Comparison of ENCODE assay signal across 18 cellular contexts in the genomic region with DNA sequence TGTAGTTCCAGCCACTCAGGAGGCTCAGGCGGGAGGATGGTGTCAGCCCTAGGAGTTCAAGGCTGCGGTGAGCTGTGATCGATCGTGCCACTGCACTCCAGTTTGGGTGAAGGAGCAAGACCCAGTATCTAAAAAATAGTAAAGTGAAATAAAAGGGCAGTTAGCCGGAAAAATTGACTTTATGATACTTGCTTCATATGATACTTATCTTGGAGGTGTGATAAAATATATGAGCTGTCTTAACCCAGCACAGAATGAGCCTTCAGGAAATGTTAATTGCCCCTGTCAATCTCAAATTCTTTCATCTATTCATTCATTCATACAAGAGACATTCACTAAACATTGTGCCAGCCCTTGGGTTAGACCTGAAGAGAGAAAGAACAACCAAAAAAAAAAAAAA.
DNase-seq lines count a peak whose midpoint lies in the region; TF ChIP-seq lines count a peak whose summit lies in the region.
"Had no signal": no experiment of that assay in that cellular context is flagged by ENCODE, and none has a peak within 500 bp of the region (broad histone marks: within the 10 kb centered on the region; RNA-seq: fewer than 3 reads in every experiment).

No MANE protein-coding gene starts in this region.

- H3K27ac ChIP-seq in SJSA1: peak overlapping the region; percentile 83
- peak overlapping the region; percentile 89 for H3K27ac ChIP-seq in hepatocyte
- H3K27ac ChIP-seq in osteoblast (ENCODE audit: low read depth, low read length): peak overlapping the region; percentile 85
- H3K27ac ChIP-seq in RWPE1: no peak overlapping the region
- H3K27ac ChIP-seq: C4-2B, KMS-11 had no signal

- no peak overlapping the region for H3K4me3 Mint-ChIP-seq in Calu3 (ENCODE audit: low read depth, unreplicated experiment)

- H3K4me2 ChIP-seq in hepatocyte (no peak overlapping the region), osteoblast (ENCODE audit: insufficient read depth, low read length) (no peak overlapping the region)
- H3K4me2 ChIP-seq: KMS-11 had no signal

- peak overlapping the region; percentile 20 for H3K27ac Mint-ChIP-seq in Calu3 (ENCODE audit: unreplicated experiment)

- no TSS peak for BruUV-seq in Calu3 (replicated peaks; lab: Mats Ljungman, UMichigan)

- no peaks in the 10 kb centered on the region for H3K9me2 ChIP-seq in hepatocyte (replicated peaks; ENCODE audit: insufficient read depth)

- H2AFZ ChIP-seq in hepatocyte: no peak overlapping the region
- H2AFZ ChIP-seq in osteoblast (ENCODE audit: low read length): no peak overlapping the region

- H3K9me3 ChIP-seq in SJSA1 (replicated peaks): no peaks in the 10 kb centered on the region
- no peaks in the 10 kb centered on the region for H3K9me3 ChIP-seq in hepatocyte (ENCODE audit: low read depth)
- no peaks in the 10 kb centered on the region for H3K9me3 ChIP-seq in osteoblast (ENCODE audit: low read depth, low read length)

- H3K27me3 ChIP-seq in SJSA1 (replicated peaks) (no peaks in the 10 kb centered on the region), hepatocyte (no peaks in the 10 kb centered on the region), osteoblast (ENCODE audit: insufficient read depth, low read length) (no peaks in the 10 kb centered on the region)

- POLR2A ChIA-PET in RWPE1 (lab: Yijun Ruan, JAX; ENCODE audit: low non-redundant PET): no interaction called here

- no peak for TF ChIP-seq CTCF in Calu3 (IDR thresholded peaks at IDR 0.05; ENCODE audit: unreplicated experiment)
- no peak for TF ChIP-seq CTCF in hepatocyte (IDR thresholded peaks at IDR 0.05; ENCODE audit: poor library complexity)
- TF ChIP-seq CTCF in osteoblast (IDR thresholded peaks at IDR 0.05; ENCODE audit: extremely low read depth, low read depth, low read length): no peak
- TF ChIP-seq CTCF in RWPE1 (conservative IDR thresholded peaks at IDR 0.05; ENCODE audit: low read depth): no peak

- DNase-seq in Calu3 (no peak), SJSA1 (ENCODE audit: low read depth in 1 of 2, low spot score in 2 of 2) (no peak), hepatocyte (ENCODE audit: low spot score) (no peak), osteoblast (ENCODE audit: insufficient read length, low spot score, missing footprints) (no peak), RWPE1 (ENCODE audit: low spot score) (no peak), HT-29 (ENCODE audit: low spot score) (no peak), amniotic stem cell (lab: John Stamatoyannopoulos, UW) (no peak)
- no peak for DNase-seq in activated naive CD4-positive, alpha-beta T cell (lab: John Stamatoyannopoulos, UW)
- DNase-seq: EL, GOT3, NCI-H1048, NCI-H1436 treated with DMSO at 0.1 percent for 48 hours, NCI-H2029 treated with DMSO at 0.1 percent for 48 hours, NCI-H510A treated with DMSO at 0.1 percent for 48 hours, NCI-H82, PC-3 had no signal

- 72% methylated on average over 5 of the region's 5 CpGs for WGBS in hepatocyte (ENCODE audit: low lambda C conversion rate, missing lambda C conversion rate)

- no peaks in the 10 kb centered on the region for H3K27me3 Mint-ChIP-seq in Calu3 (ENCODE audit: unreplicated experiment)

- H4K20me1 ChIP-seq in hepatocyte (ENCODE audit: insufficient read depth, poor library complexity, severe bottlenecking) (no peaks in the 10 kb centered on the region), osteoblast (ENCODE audit: insufficient read depth, low read length) (no peaks in the 10 kb centered on the region)

- intact Hi-C loops in Calu3 (cut with micrococcal nuclease; ENCODE audit: unreplicated experiment): loop anchor here (5.0 to 10.0 kb wide), 2 partner anchors 193 to 219 kb away; no protein-coding TSS in a partner anchor

- CTCF ChIA-PET in Calu3 (lab: Charles Lee): interaction anchor here (0.7 kb wide), 1 partner anchor 165 kb away, joined by 4 read pairs; no protein-coding TSS in a partner anchor
- CTCF ChIA-PET in RWPE1 (lab: Yijun Ruan, JAX): no interaction called here

- peaks cover 14% of the 10 kb centered on the region for H3K36me3 Mint-ChIP-seq in Calu3 (ENCODE audit: insufficient read depth, unreplicated experiment)

- H3K9me3 Mint-ChIP-seq in Calu3 (ENCODE audit: low read depth, unreplicated experiment): peaks cover 1% of the 10 kb centered on the region

- H3K4me3 ChIP-seq in SJSA1 (no peak overlapping the region), hepatocyte (no peak overlapping the region), osteoblast (ENCODE audit: insufficient read depth, low read length) (no peak overlapping the region)

- H3K4me1 Mint-ChIP-seq in Calu3 (ENCODE audit: low read depth, unreplicated experiment): peaks cover 89% of the 10 kb centered on the region

- peaks cover 87% of the 10 kb centered on the region for H3K4me1 ChIP-seq in SJSA1 (replicated peaks)
- H3K4me1 ChIP-seq in hepatocyte (ENCODE audit: insufficient read depth): peaks cover 36% of the 10 kb centered on the region
- H3K4me1 ChIP-seq in osteoblast (ENCODE audit: insufficient read depth, low read length): peaks cover 63% of the 10 kb centered on the region

- no peaks in the 10 kb centered on the region for H3K79me2 ChIP-seq in hepatocyte
- H3K79me2 ChIP-seq in osteoblast (ENCODE audit: insufficient read depth, low read length): no peaks in the 10 kb centered on the region

- no peaks in the 10 kb centered on the region for H3K36me3 ChIP-seq in SJSA1
- H3K36me3 ChIP-seq in hepatocyte (replicated peaks; ENCODE audit: insufficient read depth, low read depth): no peaks in the 10 kb centered on the region
- H3K36me3 ChIP-seq in osteoblast (ENCODE audit: insufficient read depth, low read length): no peaks in the 10 kb centered on the region
